Comparison of ENCODE assay signal across 8 cellular contexts in the genomic region with DNA sequence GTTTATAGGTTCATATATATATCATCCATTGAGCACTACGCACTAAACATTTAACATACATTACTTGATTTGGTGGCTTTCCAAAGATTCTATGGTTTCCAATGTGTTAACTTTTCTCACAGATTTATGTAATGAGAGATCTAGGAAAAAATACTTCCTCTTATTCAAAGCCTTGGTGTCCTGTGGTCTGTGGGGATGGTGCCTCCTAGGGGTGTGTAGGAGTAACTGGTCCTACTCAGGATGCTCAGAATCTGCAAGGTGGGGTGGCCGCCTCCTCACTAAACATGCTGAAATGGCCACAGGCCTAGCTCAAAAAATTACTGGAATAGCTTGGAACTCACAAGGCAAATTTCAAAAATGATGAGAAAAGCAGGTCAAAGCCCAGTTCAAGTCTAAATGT. TPM values are rescaled to one million over a fixed set of nuclear protein-coding genes. Genes with fewer than 3 reads are reported as not detected.
A peak's percentile ranks its signal among the peaks of the same experiment; 100 is the strongest.
DNase-seq lines count a peak whose midpoint lies in the region; ATAC-seq lines count a peak whose summit lies in the region.

No MANE protein-coding gene starts in this region.

- no peak for ATAC-seq in HG03469 (IDR thresholded peaks at IDR 0.05; ENCODE audit: unreplicated experiment)

- DNase-seq in activated effector memory CD4-positive, alpha-beta T cell treated with anti-CD3 and anti-CD28 coated beads, Interleukin-2, amount 50 U/mL, for 16 hours: peak; percentile 61
- no peak for DNase-seq in activated effector memory CD4-positive, alpha-beta T cell treated with Interleukin-2 at 50 U/mL for 16 hours
- DNase-seq in NCI-H526 (lab: John Stamatoyannopoulos, UW) (peak; percentile 10 to 54), dermis microvascular lymphatic vessel endothelial cell (ENCODE audit: low read depth in 2 of 2) (peak; percentile 14 to 36), pons (ENCODE audit: low spot score) (peak; percentile 42), kidney glomerular epithelial cell (lab: John Stamatoyannopoulos, UW) (no peak), UCSD-AML1 (lab: John Stamatoyannopoulos, UW; ENCODE audit: unreplicated experiment) (no peak)

RNA-seq across cellular contexts. Expression of a gene that starts 11.6 kb away (rescaled TPM):
- total RNA-seq in dermis microvascular lymphatic vessel endothelial cell: not detected in 2 replicates

RNA-seq across cellular contexts. Expression of a gene that starts 48.7 kb away (rescaled TPM):
- 31.6 and 70.9 TPM in 2 replicates for total RNA-seq in dermis microvascular lymphatic vessel endothelial cell

Comparison
In these comparisons a context has a peak if more than half of its experiments do, and no peak if none do; other contexts are left out.
1. DNase-seq: peak in activated effector memory CD4-positive, alpha-beta T cell treated with anti-CD3 and anti-CD28 coated beads, Interleukin-2, amount 50 U/mL, for 16 hours (single experiment), NCI-H526 (2 of 2), dermis microvascular lymphatic vessel endothelial cell (2 of 2) and pons (single experiment); none in activated effector memory CD4-positive, alpha-beta T cell treated with Interleukin-2 at 50 U/mL for 16 hours (single experiment), kidney glomerular epithelial cell (single experiment) and UCSD-AML1 (single experiment).